ENCODE assay signal across 9 cellular contexts in the genomic region with DNA sequence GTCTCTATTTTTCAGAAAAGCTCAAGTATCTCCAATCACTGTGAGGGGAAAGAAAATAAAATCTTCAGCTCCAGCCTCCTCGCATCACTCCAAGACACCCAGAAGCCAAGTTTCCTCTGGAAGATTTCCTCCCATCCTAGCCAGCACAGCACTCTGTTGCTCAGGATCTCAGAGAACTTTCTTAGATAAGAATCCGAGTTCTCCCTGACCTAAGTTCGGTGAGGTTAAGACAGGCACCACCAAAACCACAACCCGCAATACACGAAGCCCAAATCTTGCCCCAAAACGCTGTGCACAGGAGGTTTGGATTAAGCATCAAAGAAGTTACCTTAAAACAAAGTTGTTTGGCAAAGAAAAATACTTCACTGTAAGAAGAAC. TPM values are rescaled to one million over a fixed set of nuclear protein-coding genes. Genes with fewer than 3 reads are reported as not detected.
DNase-seq lines count a peak whose midpoint lies in the region; ATAC-seq and TF ChIP-seq lines count a peak whose summit lies in the region.
"Had no signal": no experiment of that assay in that cellular context is flagged by ENCODE, and none has a peak within 500 bp of the region (broad histone marks: within the 10 kb centered on the region; RNA-seq: fewer than 3 reads in every experiment).

No MANE protein-coding gene starts in this region.

- POLR2A ChIA-PET in activated CD8-positive, alpha-beta T cell treated with anti-CD3 and anti-CD28 coated beads for 36 hours (lab: Charles Lee), result interaction anchor here (0.7 to 7.7 kb wide), 10 partner anchors 9 to 128 kb away, joined by 3 to 39 read pairs (median 7); no protein-coding TSS in a partner anchor
- POLR2A ChIA-PET in activated CD8-positive, alpha-beta T cell treated with anti-CD3 and anti-CD28 coated beads, Interleukin-2, amount 10 ng/mL, durations not matched to agents 7 days and 5 days (lab: Charles Lee), result no interaction called here
- POLR2A ChIA-PET in HEK293T (lab: Yijun Ruan, JAX), result no interaction called here

- TF ChIP-seq CTCF in activated CD8-positive, alpha-beta T cell treated with anti-CD3 and anti-CD28 coated beads for 36 hours (IDR thresholded peaks at IDR 0.05), result no peak
- TF ChIP-seq CTCF in body of pancreas (IDR thresholded peaks at IDR 0.05) (no peak), lower lobe of right lung (IDR thresholded peaks at IDR 0.05) (no peak), thyroid gland (IDR thresholded peaks at IDR 0.05) (no peak)

- TF ChIP-seq POLR2A in body of pancreas (IDR thresholded peaks at IDR 0.05) (no peak), thyroid gland (IDR thresholded peaks at IDR 0.05) (no peak)

- H3K4me1 Mint-ChIP-seq in activated CD8-positive, alpha-beta T cell treated with anti-CD3 and anti-CD28 coated beads for 36 hours (ENCODE audit: low read depth), result peaks cover 78% of the 10 kb centered on the region
- peaks cover 78% of the 10 kb centered on the region for H3K4me1 Mint-ChIP-seq in activated CD8-positive, alpha-beta T cell treated with anti-CD3 and anti-CD28 coated beads, Interleukin-2, amount 10 ng/mL, durations not matched to agents 7 days and 5 days (ENCODE audit: low read depth)

- H3K36me3 ChIP-seq in body of pancreas (replicated peaks in 1 of 2; ENCODE audit: insufficient read depth in 1 of 2, low read depth in 2 of 2) (no peaks in the 10 kb centered on the region), lower lobe of right lung (no peaks in the 10 kb centered on the region), thyroid gland (no peaks in the 10 kb centered on the region)

- CTCF ChIA-PET in activated CD8-positive, alpha-beta T cell treated with anti-CD3 and anti-CD28 coated beads for 36 hours (lab: Charles Lee), result interaction anchor here (1.0 to 4.9 kb wide), 13 partner anchors 18 to 201 kb away, joined by 3 to 91 read pairs (median 28); no protein-coding TSS in a partner anchor
- CTCF ChIA-PET in activated CD8-positive, alpha-beta T cell treated with anti-CD3 and anti-CD28 coated beads, Interleukin-2, amount 10 ng/mL, durations not matched to agents 7 days and 5 days (lab: Charles Lee), result interaction anchor here (0.8 to 4.8 kb wide), 11 partner anchors 10 to 210 kb away, joined by 3 to 180 read pairs (median 23); no protein-coding TSS in a partner anchor
- CTCF ChIA-PET in HEK293T (lab: Yijun Ruan, JAX), result no interaction called here

- DNase-seq in activated CD8-positive, alpha-beta T cell treated with anti-CD3 and anti-CD28 coated beads for 36 hours, result no peak
- no peak for DNase-seq in activated CD8-positive, alpha-beta T cell treated with anti-CD3 and anti-CD28 coated beads, Interleukin-2, amount 10 ng/mL, durations not matched to agents 7 days and 5 days
- DNase-seq in body of pancreas (no peak), lower lobe of right lung (no peak), thyroid gland (no peak), HEK293T (ENCODE audit: extremely low spot score) (no peak)
- DNase-seq: SK-N-SH had no signal

- intact Hi-C loops in activated CD8-positive, alpha-beta T cell treated with anti-CD3 and anti-CD28 coated beads for 36 hours (cut with micrococcal nuclease), result loop anchor here (5.0 kb wide), 4 partner anchors 53 to 208 kb away; no protein-coding TSS in a partner anchor
- intact Hi-C loops in body of pancreas (cut with DNase I) (loop anchor here (10.0 kb wide), 2 partner anchors 55 to 115 kb away; partner anchors contain the start of gene EEF1AKMT2), lower lobe of right lung (cut with DNase I) (loop anchor here (10.0 kb wide), 2 partner anchors 105 to 205 kb away; no protein-coding TSS in a partner anchor), thyroid gland (cut with DNase I) (loop anchor here (5.0 kb wide), 2 partner anchors 38 to 113 kb away; no protein-coding TSS in a partner anchor)

- H3K27me3 ChIP-seq in body of pancreas (no peaks in the 10 kb centered on the region), lower lobe of right lung (ENCODE audit: low read depth) (no peaks in the 10 kb centered on the region), thyroid gland (no peaks in the 10 kb centered on the region)

- no peak for ATAC-seq in activated CD8-positive, alpha-beta T cell treated with anti-CD3 and anti-CD28 coated beads for 36 hours
- ATAC-seq in activated CD8-positive, alpha-beta T cell treated with anti-CD3 and anti-CD28 coated beads, Interleukin-2, amount 10 ng/mL, durations not matched to agents 7 days and 5 days, result no peak
- ATAC-seq in body of pancreas (no peak), lower lobe of right lung (no peak), HG02840 (IDR thresholded peaks at IDR 0.05; ENCODE audit: low FRiP score, unreplicated experiment) (no peak), HG02970 (IDR thresholded peaks at IDR 0.05; ENCODE audit: low FRiP score, unreplicated experiment) (no peak)

- peaks cover 1% of the 10 kb centered on the region for H3K27me3 Mint-ChIP-seq in activated CD8-positive, alpha-beta T cell treated with anti-CD3 and anti-CD28 coated beads for 36 hours
- peaks cover 6% of the 10 kb centered on the region for H3K27me3 Mint-ChIP-seq in activated CD8-positive, alpha-beta T cell treated with anti-CD3 and anti-CD28 coated beads, Interleukin-2, amount 10 ng/mL, durations not matched to agents 7 days and 5 days (ENCODE audit: low read depth)

- H3K4me1 ChIP-seq in body of pancreas (peaks cover 75% of the 10 kb centered on the region), lower lobe of right lung (peaks cover 83% of the 10 kb centered on the region), thyroid gland (peaks cover 75 to 80% of the 10 kb centered on the region in 2 donors)

- H3K4me3 ChIP-seq in body of pancreas (no peak overlapping the region), lower lobe of right lung (no peak overlapping the region), thyroid gland (replicated peaks in 1 of 3) (no peak overlapping the region)

- no peaks in the 10 kb centered on the region for H3K36me3 Mint-ChIP-seq in activated CD8-positive, alpha-beta T cell treated with anti-CD3 and anti-CD28 coated beads for 36 hours (ENCODE audit: low read depth)
- peaks cover 11% of the 10 kb centered on the region for H3K36me3 Mint-ChIP-seq in activated CD8-positive, alpha-beta T cell treated with anti-CD3 and anti-CD28 coated beads, Interleukin-2, amount 10 ng/mL, durations not matched to agents 7 days and 5 days (ENCODE audit: low read depth)

- H3K27ac ChIP-seq in body of pancreas (peak overlapping the region; percentile 2 to 75 (median 69)), lower lobe of right lung (peak overlapping the region; percentile 88), thyroid gland (peak overlapping the region; percentile 89 to 98 (median 93))

- WGBS in body of pancreas, 2 donors, result 44% methylated on average over 6 of the region's 6 CpGs
- 47 to 52% methylated on average over 6 of the region's 6 CpGs for WGBS in thyroid gland, 2 donors

- H3K9me3 ChIP-seq in body of pancreas (no peaks in the 10 kb centered on the region), lower lobe of right lung (no peaks in the 10 kb centered on the region), thyroid gland (no peaks in the 10 kb centered on the region)
- H3K9me3 ChIP-seq: SK-N-SH had no signal

- H3K9me3 Mint-ChIP-seq in activated CD8-positive, alpha-beta T cell treated with anti-CD3 and anti-CD28 coated beads for 36 hours, result no peaks in the 10 kb centered on the region
- no peaks in the 10 kb centered on the region for H3K9me3 Mint-ChIP-seq in activated CD8-positive, alpha-beta T cell treated with anti-CD3 and anti-CD28 coated beads, Interleukin-2, amount 10 ng/mL, durations not matched to agents 7 days and 5 days (ENCODE audit: insufficient read depth)

- H3K4me3 Mint-ChIP-seq in activated CD8-positive, alpha-beta T cell treated with anti-CD3 and anti-CD28 coated beads for 36 hours, result peak overlapping the region; percentile 87
- H3K4me3 Mint-ChIP-seq in activated CD8-positive, alpha-beta T cell treated with anti-CD3 and anti-CD28 coated beads, Interleukin-2, amount 10 ng/mL, durations not matched to agents 7 days and 5 days, result no peak overlapping the region

- H3K27ac Mint-ChIP-seq in activated CD8-positive, alpha-beta T cell treated with anti-CD3 and anti-CD28 coated beads for 36 hours, result peak overlapping the region; percentile 79
- H3K27ac Mint-ChIP-seq in activated CD8-positive, alpha-beta T cell treated with anti-CD3 and anti-CD28 coated beads, Interleukin-2, amount 10 ng/mL, durations not matched to agents 7 days and 5 days, result no peak overlapping the region

TF ChIP-seq in HEK293T, 16 proteins besides CTCF, POLR2A, EP300 and RAD21:
- TF ChIP-seq FOXA1 (IDR thresholded peaks at IDR 0.05), result no peak
- no peak for TF ChIP-seq LEF1 (IDR thresholded peaks at IDR 0.05; ENCODE audit: borderline replicate concordance)
- no peak for TF ChIP-seq TARDBP (IDR thresholded peaks at IDR 0.05)
- TF ChIP-seq FOXK2 (IDR thresholded peaks at IDR 0.05), result no peak
- TF ChIP-seq FOXM1 (IDR thresholded peaks at IDR 0.05; ENCODE audit: borderline replicate concordance), result no peak
- TF ChIP-seq SUZ12 (IDR thresholded peaks at IDR 0.05), result no peak
- no peak for TF ChIP-seq ZNF384 (IDR thresholded peaks at IDR 0.05)
- no peak for TF ChIP-seq L3MBTL2 (conservative IDR thresholded peaks at IDR 0.05)
- no peak for TF ChIP-seq BHLHE40 (IDR thresholded peaks at IDR 0.05; ENCODE audit: borderline replicate concordance)
- TF ChIP-seq ELF4 (IDR thresholded peaks at IDR 0.05), result no peak
- no peak for TF ChIP-seq PKNOX1 (IDR thresholded peaks at IDR 0.05)

RNA-seq across cellular contexts. Expression of gene FAM53B, which starts 4.2 kb away (rescaled TPM):
- 10 to 100 TPM; 15.1 to 18.0 TPM for total RNA-seq in activated CD8-positive, alpha-beta T cell treated with anti-CD3 and anti-CD28 coated beads for 36 hours
- 10 to 100 TPM; 19.9 to 21.8 TPM for total RNA-seq in activated CD8-positive, alpha-beta T cell treated with anti-CD3 and anti-CD28 coated beads, Interleukin-2, amount 10 ng/mL, durations not matched to agents 7 days and 5 days
- total RNA-seq in body of pancreas (10 to 100 TPM; 17.1 to 21.1 TPM), lower lobe of right lung (40.7 TPM), thyroid gland (10 to 100 TPM; 37.6 to 96.3 (median 80.4) TPM)

RNA-seq across cellular contexts. Expression of gene EEF1AKMT2, which starts 51.7 kb away (rescaled TPM):
- total RNA-seq in activated CD8-positive, alpha-beta T cell treated with anti-CD3 and anti-CD28 coated beads for 36 hours, result 10 to 100 TPM; 24.2 to 25.7 TPM
- total RNA-seq in activated CD8-positive, alpha-beta T cell treated with anti-CD3 and anti-CD28 coated beads, Interleukin-2, amount 10 ng/mL, durations not matched to agents 7 days and 5 days, result 10 to 100 TPM; 22.3 to 25.5 TPM
- 10 to 100 TPM in 1 of 2 donors, 1 to 10 TPM in 1; 2.6 to 14.3 TPM for total RNA-seq in body of pancreas
- 14.1 TPM for total RNA-seq in lower lobe of right lung
- total RNA-seq in thyroid gland, result 10 to 100 TPM; 23.8 to 33.6 (median 26.6) TPM
